Comparison of ENCODE assay signal across 3 cellular contexts in genomic region chr7:143785415-143786182, GRCh38. TPM values are rescaled to one million over a fixed set of nuclear protein-coding genes. Genes with fewer than 3 reads are reported as not detected.
"Had no signal": no experiment of that assay in that cellular context is flagged by ENCODE, and none has a peak within 500 bp of the region (broad histone marks: within the 10 kb centered on the region; RNA-seq: fewer than 3 reads in every experiment).

No MANE protein-coding gene starts in this region.

RNA-seq across cellular contexts. Expression of gene CTAGE6, which starts 28.1 kb away (rescaled TPM):
- total RNA-seq: HT-29, HT1080 had no signal
- polyA plus RNA-seq: IgD-negative memory B cell had no signal
